Comparison of ENCODE assay signal across 1 cellular context in genomic region chr2:170252414-170252813, GRCh38.
TF ChIP-seq lines count a peak whose summit lies in the region.

No MANE protein-coding gene starts in this region.

TF ChIP-seq in K562, 482 proteins besides CTCF, POLR2A, EP300 and RAD21 (continued from another document and continues in another):
- TF ChIP-seq ZBTB7A (IDR thresholded peaks at IDR 0.05; ENCODE audit: borderline replicate concordance, control insufficient read depth, low read depth, low read length): no peak
- no peak for TF ChIP-seq ZNF277 (CRISPR knock-in tag; IDR thresholded peaks at IDR 0.05; ENCODE audit: borderline replicate concordance)
- no peak for TF ChIP-seq HDAC6 (IDR thresholded peaks at IDR 0.05; ENCODE audit: low read depth, low read length)
- TF ChIP-seq RUNX1 (IDR thresholded peaks at IDR 0.05; ENCODE audit: low read depth): no peak
- no peak for TF ChIP-seq SAFB (IDR thresholded peaks at IDR 0.05; ENCODE audit: borderline replicate concordance, low read depth, low read length)
- TF ChIP-seq RBM34 (IDR thresholded peaks at IDR 0.05; ENCODE audit: borderline replicate concordance, insufficient read depth, low read length): no peak
- TF ChIP-seq TRIM25 (IDR thresholded peaks at IDR 0.05; ENCODE audit: borderline replicate concordance): no peak
- no peak for TF ChIP-seq FOSL1 (tag; conservative IDR thresholded peaks at IDR 0.05)
- TF ChIP-seq ELK1 (CRISPR knock-in tag; IDR thresholded peaks at IDR 0.05): no peak
- TF ChIP-seq ATF2 (CRISPR knock-in tag; IDR thresholded peaks at IDR 0.05): no peak
- peak; percentile 54; the same call in 1 of the 2 replicates for TF ChIP-seq ZNF512 (tag; IDR thresholded peaks at IDR 0.05)
- TF ChIP-seq PCBP2 (IDR thresholded peaks at IDR 0.05; ENCODE audit: low read depth, low read length, poor library complexity, severe bottlenecking): no peak
- no peak for TF ChIP-seq HMGXB4 (CRISPR knock-in tag; IDR thresholded peaks at IDR 0.05)
- TF ChIP-seq RBM25 (IDR thresholded peaks at IDR 0.05; ENCODE audit: low read depth, low read length, severe bottlenecking): no peak
- TF ChIP-seq GTF2A2 (tag; IDR thresholded peaks at IDR 0.05): no peak
- no peak for TF ChIP-seq HMGN3 (IDR thresholded peaks at IDR 0.05; ENCODE audit: borderline replicate concordance, extremely low read depth, insufficient read length, low read depth, low read length)
- no peak for TF ChIP-seq AFF1 (IDR thresholded peaks at IDR 0.05; ENCODE audit: low read depth in 1 of 2, partially characterized antibody in 2 of 2)
- TF ChIP-seq PTBP1 (IDR thresholded peaks at IDR 0.05; ENCODE audit: low read depth, low read length): no peak
- TF ChIP-seq TBP (optimal IDR thresholded peaks at IDR 0.05; ENCODE audit: low read depth, low read length): no peak
- peak; percentile 38; the same call in 1 of the 2 replicates for TF ChIP-seq ADNP (tag; IDR thresholded peaks at IDR 0.05)
- TF ChIP-seq TCF3 (CRISPR knock-in tag; IDR thresholded peaks at IDR 0.05): no peak
- TF ChIP-seq RERE (CRISPR knock-in tag; IDR thresholded peaks at IDR 0.05; ENCODE audit: borderline replicate concordance): no peak
- no peak for TF ChIP-seq BRF2 (IDR thresholded peaks at IDR 0.05; ENCODE audit: borderline replicate concordance, insufficient read depth, insufficient read length)
- peak in 1 of 2 experiments; percentile 67; a peak in 3 of 4 replicates for TF ChIP-seq TRIM24 (IDR thresholded peaks at IDR 0.05)
- TF ChIP-seq KLF10 (CRISPR knock-in tag; IDR thresholded peaks at IDR 0.05): no peak
- TF ChIP-seq E2F8 (IDR thresholded peaks at IDR 0.05; ENCODE audit: low read depth, partially characterized antibody): no peak
- no peak for TF ChIP-seq ZNF589 (CRISPR knock-in tag; IDR thresholded peaks at IDR 0.05; ENCODE audit: low read depth)
